8 cellular contexts compared by ENCODE assay signal in genomic region chr11:131688056-131688693, GRCh38.
DNase-seq lines count a peak whose midpoint lies in the region; ATAC-seq, FAIRE-seq and TF ChIP-seq lines count a peak whose summit lies in the region.

No MANE protein-coding gene starts in this region.

- H3K4me3 ChIP-seq in heart right ventricle = peak overlapping the region in 2 of 10 donors; percentile 8 to 15
- peak overlapping the region; percentile 30 for H3K4me3 ChIP-seq in retinal pigment epithelial cell (ENCODE audit: low read length)

- intact Hi-C loops in heart right ventricle (cut with DNase I) = no loop called here

- H3K27me3 Mint-ChIP-seq in activated CD8-positive, alpha-beta memory T cell treated with anti-CD3 and anti-CD28 coated beads, Interleukin-2, amount 10 ng/mL, durations not matched to agents 7 days and 5 days = no peaks in the 10 kb centered on the region

- H3K27ac Mint-ChIP-seq in activated CD8-positive, alpha-beta memory T cell treated with anti-CD3 and anti-CD28 coated beads, Interleukin-2, amount 10 ng/mL, durations not matched to agents 7 days and 5 days = no peak overlapping the region

- CTCF ChIA-PET in activated CD8-positive, alpha-beta memory T cell treated with anti-CD3 and anti-CD28 coated beads, Interleukin-2, amount 10 ng/mL, durations not matched to agents 7 days and 5 days (lab: Charles Lee) = interaction anchor here (0.6 to 1.8 kb wide), 5 partner anchors 10 to 1253 kb away, joined by 3 to 14 read pairs (median 3); no protein-coding TSS in a partner anchor

- ATAC-seq in GM21529 (IDR thresholded peaks at IDR 0.05; ENCODE audit: unreplicated experiment) (peak; percentile 82), heart right ventricle (peak in 7 of 8 donors; percentile 46 to 76 (median 61))
- ATAC-seq in activated CD8-positive, alpha-beta memory T cell treated with anti-CD3 and anti-CD28 coated beads, Interleukin-2, amount 10 ng/mL, durations not matched to agents 7 days and 5 days = peak; percentile 70

- peaks cover 0 to 8% (median 6%) of the 10 kb centered on the region in 9 donors for H3K4me1 ChIP-seq in heart right ventricle

- H3K27me3 ChIP-seq in heart right ventricle = peaks cover 0 to 73% (median 44%) of the 10 kb centered on the region in 7 donors

- no peaks in the 10 kb centered on the region for H3K9me3 Mint-ChIP-seq in activated CD8-positive, alpha-beta memory T cell treated with anti-CD3 and anti-CD28 coated beads, Interleukin-2, amount 10 ng/mL, durations not matched to agents 7 days and 5 days (ENCODE audit: low read depth)

- no peak overlapping the region for H3K4me3 Mint-ChIP-seq in activated CD8-positive, alpha-beta memory T cell treated with anti-CD3 and anti-CD28 coated beads, Interleukin-2, amount 10 ng/mL, durations not matched to agents 7 days and 5 days

- no peak for FAIRE-seq in RCC 7860 (lab: Jason Lieb, UNC)

- peak; percentile 45 to 48 for DNase-seq in NOMO-1 (lab: John Stamatoyannopoulos, UW; ENCODE audit: unreplicated experiment in 2 of 2)
- no peak for DNase-seq in NOMO-1 treated with dmso at 0.1 percent for 144 hours (lab: John Stamatoyannopoulos, UW; ENCODE audit: unreplicated experiment)
- peak; percentile 34 to 45 for DNase-seq in Kasumi-1 (lab: John Stamatoyannopoulos, UW)
- peak; percentile 46 for DNase-seq in activated CD8-positive, alpha-beta memory T cell treated with anti-CD3 and anti-CD28 coated beads, Interleukin-2, amount 10 ng/mL, durations not matched to agents 7 days and 5 days
- DNase-seq in heart right ventricle = peak; percentile 14 to 58
- no peak for DNase-seq in retinal pigment epithelial cell (ENCODE audit: low read depth)
- no peak for DNase-seq in RCC 7860 (ENCODE audit: low spot score)

- 14 to 19% methylated on average over 34 of the region's 34 CpGs for WGBS in heart right ventricle, 2 donors

- no peaks in the 10 kb centered on the region for H3K9me3 ChIP-seq in heart right ventricle

- H3K4me1 Mint-ChIP-seq in activated CD8-positive, alpha-beta memory T cell treated with anti-CD3 and anti-CD28 coated beads, Interleukin-2, amount 10 ng/mL, durations not matched to agents 7 days and 5 days = no peaks in the 10 kb centered on the region

- TF ChIP-seq CTCF in heart right ventricle (IDR thresholded peaks at IDR 0.05) (peak; percentile 58 to 86 (median 81)), retinal pigment epithelial cell (conservative IDR thresholded peaks at IDR 0.05; ENCODE audit: low read depth, low read length) (peak; percentile 82)

- H3K27ac ChIP-seq in heart right ventricle = no peak overlapping the region

- H3K36me3 ChIP-seq in heart right ventricle = no peaks in the 10 kb centered on the region

- H3K36me3 Mint-ChIP-seq in activated CD8-positive, alpha-beta memory T cell treated with anti-CD3 and anti-CD28 coated beads, Interleukin-2, amount 10 ng/mL, durations not matched to agents 7 days and 5 days = no peaks in the 10 kb centered on the region

Comparison
In these comparisons a context has a peak if more than half of its experiments do, and no peak if none do; other contexts are left out.
1. DNase-seq: peak in NOMO-1 (2 of 2), Kasumi-1 (2 of 2), activated CD8-positive, alpha-beta memory T cell treated with anti-CD3 and anti-CD28 coated beads, Interleukin-2, amount 10 ng/mL, durations not matched to agents 7 days and 5 days (single experiment) and heart right ventricle (2 of 2); none in NOMO-1 treated with dmso at 0.1 percent for 144 hours (single experiment), retinal pigment epithelial cell (single experiment) and RCC 7860 (single experiment).
2. Peak in every context shown above with its lines, with median percentiles within 50 percentile points of each other: ATAC-seq.